Comparison of ENCODE assay signal across 13 cellular contexts in genomic region chr16:354286-354881, GRCh38. TPM values are rescaled to one million over a fixed set of nuclear protein-coding genes. Genes with fewer than 3 reads are reported as not detected.
DNase-seq lines count a peak whose midpoint lies in the region; ATAC-seq and TF ChIP-seq lines count a peak whose summit lies in the region.
"Had no signal": no experiment of that assay in that cellular context is flagged by ENCODE, and none has a peak within 500 bp of the region (broad histone marks: within the 10 kb centered on the region; RNA-seq: fewer than 3 reads in every experiment).

No MANE protein-coding gene starts in this region.

- no peaks in the 10 kb centered on the region for H3K36me3 ChIP-seq in CD4-positive, alpha-beta memory T cell (ENCODE audit: insufficient read depth, low read length)
- H3K36me3 ChIP-seq in Loucy (ENCODE audit: insufficient read depth, low read length): no peaks in the 10 kb centered on the region
- no peaks in the 10 kb centered on the region for H3K36me3 ChIP-seq in effector memory CD4-positive, alpha-beta T cell (ENCODE audit: control insufficient read depth, insufficient read depth, low read length)
- H3K36me3 ChIP-seq: stomach had no signal

- H3K36me3 Mint-ChIP-seq in CD4-positive, alpha-beta memory T cell: peaks cover 0 to 9% of the 10 kb centered on the region in 2 donors
- peaks cover 6% of the 10 kb centered on the region for H3K36me3 Mint-ChIP-seq in nephron progenitor cell (ENCODE audit: low read depth)

- H3K4me1 ChIP-seq in CD4-positive, alpha-beta memory T cell (ENCODE audit: insufficient read depth, low read length): peaks cover 60% of the 10 kb centered on the region
- H3K4me1 ChIP-seq in Loucy (ENCODE audit: insufficient read depth, low read length, poor library complexity, severe bottlenecking): peaks cover 27% of the 10 kb centered on the region
- H3K4me1 ChIP-seq in effector memory CD4-positive, alpha-beta T cell (ENCODE audit: control insufficient read depth, insufficient read depth, low read length, poor library complexity, severe bottlenecking): peaks cover 47% of the 10 kb centered on the region

- no peaks in the 10 kb centered on the region for H3K9me3 ChIP-seq in CD4-positive, alpha-beta memory T cell (ENCODE audit: control insufficient read depth in 1 of 2, low read length in 2 of 2)
- no peaks in the 10 kb centered on the region for H3K9me3 ChIP-seq in Loucy (ENCODE audit: insufficient read depth, low read depth, low read length)
- H3K9me3 ChIP-seq in effector memory CD4-positive, alpha-beta T cell (ENCODE audit: control insufficient read depth, low read length): no peaks in the 10 kb centered on the region
- H3K9me3 ChIP-seq: BLaER1, stomach had no signal

- peak overlapping the region; percentile 75 to 92 (median 81) for H3K4me3 Mint-ChIP-seq in CD4-positive, alpha-beta memory T cell
- peak overlapping the region; percentile 34 for H3K4me3 Mint-ChIP-seq in nephron progenitor cell

- peak overlapping the region; percentile 36 to 37 for H3K4me3 ChIP-seq in CD4-positive, alpha-beta memory T cell (ENCODE audit: low read length in 2 of 2)
- H3K4me3 ChIP-seq in Loucy (ENCODE audit: low read length, poor library complexity, severe bottlenecking): peak overlapping the region; percentile 35
- peak overlapping the region; percentile 33 for H3K4me3 ChIP-seq in effector memory CD4-positive, alpha-beta T cell (ENCODE audit: insufficient read depth, low read depth, low read length, poor library complexity, severe bottlenecking)
- H3K4me3 ChIP-seq: BLaER1, coronary artery had no signal

- TF ChIP-seq CTCF in Loucy (conservative IDR thresholded peaks at IDR 0.05; ENCODE audit: low read length) (no peak), nephron progenitor cell (IDR thresholded peaks at IDR 0.05) (no peak)

- H3K27me3 Mint-ChIP-seq in CD4-positive, alpha-beta memory T cell: no peaks in the 10 kb centered on the region
- peaks cover 8% of the 10 kb centered on the region for H3K27me3 Mint-ChIP-seq in nephron progenitor cell (ENCODE audit: low read depth, poor library complexity)

- no peak for DNase-seq in CD4-positive, alpha-beta memory T cell
- DNase-seq in effector memory CD4-positive, alpha-beta T cell: no peak
- no peak for DNase-seq in nephron progenitor cell
- DNase-seq in activated gamma-delta T cell treated with Interleukin-2 at 50 U/mL for 16 hours: no peak
- no peak for DNase-seq in NCI-H1048 (lab: John Stamatoyannopoulos, UW)
- no peak for DNase-seq in SW480 (ENCODE audit: low spot score)
- DNase-seq: H7, PC-3, stomach had no signal

- intact Hi-C loops in CD4-positive, alpha-beta memory T cell (cut with micrococcal nuclease): no loop called here

- H4K20me1 ChIP-seq in Loucy (ENCODE audit: insufficient read depth, low read length, poor library complexity, severe bottlenecking): no peaks in the 10 kb centered on the region

- H3K4me1 Mint-ChIP-seq in CD4-positive, alpha-beta memory T cell: peaks cover 20 to 54% (median 39%) of the 10 kb centered on the region in 4 donors
- H3K4me1 Mint-ChIP-seq in nephron progenitor cell: peaks cover 37% of the 10 kb centered on the region

- H3K9ac ChIP-seq in Loucy (ENCODE audit: low read depth, low read length, poor library complexity, severe bottlenecking): peak overlapping the region; percentile 58

- H3K9me2 ChIP-seq in Loucy (replicated peaks; ENCODE audit: low read depth, low read length): no peaks in the 10 kb centered on the region

- H3K27ac Mint-ChIP-seq in CD4-positive, alpha-beta memory T cell: peak overlapping the region; percentile 83 to 97 (median 87)
- H3K27ac Mint-ChIP-seq in nephron progenitor cell: no peak overlapping the region

- no peaks in the 10 kb centered on the region for H3K9me3 Mint-ChIP-seq in CD4-positive, alpha-beta memory T cell
- no peaks in the 10 kb centered on the region for H3K9me3 Mint-ChIP-seq in nephron progenitor cell

- H2AFZ ChIP-seq in Loucy (ENCODE audit: low read length): no peak overlapping the region

- H3K27me3 ChIP-seq in CD4-positive, alpha-beta memory T cell (ENCODE audit: insufficient read depth, low read length): no peaks in the 10 kb centered on the region
- no peaks in the 10 kb centered on the region for H3K27me3 ChIP-seq in Loucy (ENCODE audit: insufficient read depth, low read length, poor library complexity, severe bottlenecking)
- no peaks in the 10 kb centered on the region for H3K27me3 ChIP-seq in effector memory CD4-positive, alpha-beta T cell (replicated peaks; ENCODE audit: control insufficient read depth, insufficient read depth, low read length, poor library complexity, severe bottlenecking)
- H3K27me3 ChIP-seq: BLaER1, stomach had no signal

- ATAC-seq in HG03039 (IDR thresholded peaks at IDR 0.05; ENCODE audit: unreplicated experiment): no peak
- ATAC-seq: PC-3 had no signal

- peak overlapping the region; percentile 70 for H3K4me2 ChIP-seq in Loucy (ENCODE audit: low read depth, low read length, poor library complexity, severe bottlenecking)
- H3K4me2 ChIP-seq: BLaER1 had no signal

- CTCF ChIA-PET in CD4-positive, alpha-beta memory T cell (lab: Charles Lee; ENCODE audit: partially characterized antibody): no interaction called here

- no peaks in the 10 kb centered on the region for H3F3A ChIP-seq in Loucy (ENCODE audit: low read depth)

- H3K27ac ChIP-seq in CD4-positive, alpha-beta memory T cell (ENCODE audit: low read depth, low read length): peak overlapping the region; percentile 49
- peak overlapping the region; percentile 46 for H3K27ac ChIP-seq in effector memory CD4-positive, alpha-beta T cell (ENCODE audit: insufficient read depth, low read length, poor library complexity, severe bottlenecking)
- H3K27ac ChIP-seq: BLaER1 had no signal

- H3K79me2 ChIP-seq in Loucy (ENCODE audit: insufficient read depth, low read length): peaks cover 25% of the 10 kb centered on the region; the same call in 1 of the 2 replicates

- POLR2A ChIA-PET in CD4-positive, alpha-beta memory T cell (lab: Charles Lee; ENCODE audit: partially characterized antibody): interaction anchor here (0.9 to 3.1 kb wide), 8 partner anchors 10 to 301 kb away, joined by 3 to 25 read pairs (median 4); partner anchors contain the start of genes FAM234A, LUC7L, MRPL28 and PGAP6

RNA-seq across cellular contexts. Expression of gene AXIN1, which starts 1.9 kb away (rescaled TPM):
- total RNA-seq in CD4-positive, alpha-beta memory T cell: 10 to 100 TPM; 40.3 to 43.0 TPM
- polyA plus RNA-seq in CD4-positive, alpha-beta memory T cell: 1 to 10 TPM in 1 of 2 donors, under 1 TPM in 1; 0.67 to 6.0 TPM

RNA-seq across cellular contexts. Expression of gene MRPL28, which starts 16.0 kb away (rescaled TPM):
- total RNA-seq in CD4-positive, alpha-beta memory T cell: 10 to 100 TPM; 27.9 to 29.2 TPM
- 10 to 100 TPM; 58.6 to 59.2 TPM for polyA plus RNA-seq in CD4-positive, alpha-beta memory T cell

RNA-seq across cellular contexts. Expression of gene PGAP6, which starts 27.4 kb away (rescaled TPM):
- 10 to 100 TPM; 72.2 to 73.5 TPM for total RNA-seq in CD4-positive, alpha-beta memory T cell
- 10 to 100 TPM; 22.7 to 40.5 TPM for polyA plus RNA-seq in CD4-positive, alpha-beta memory T cell

RNA-seq across cellular contexts. Expression of gene NME4, which starts 42.6 kb away (rescaled TPM):
- total RNA-seq in CD4-positive, alpha-beta memory T cell: 10 to 100 TPM; 34.9 to 35.4 TPM
- polyA plus RNA-seq in CD4-positive, alpha-beta memory T cell: 10 to 100 TPM; 54.4 to 61.7 TPM

RNA-seq across cellular contexts. Expression of gene DECR2, which starts 47.3 kb away (rescaled TPM):
- total RNA-seq in CD4-positive, alpha-beta memory T cell: 1 to 10 TPM; 5.1 to 7.3 TPM
- 1 to 10 TPM; 3.4 to 4.1 TPM for polyA plus RNA-seq in CD4-positive, alpha-beta memory T cell
